ENCODE assay signal across 20 cellular contexts in the genomic region with DNA sequence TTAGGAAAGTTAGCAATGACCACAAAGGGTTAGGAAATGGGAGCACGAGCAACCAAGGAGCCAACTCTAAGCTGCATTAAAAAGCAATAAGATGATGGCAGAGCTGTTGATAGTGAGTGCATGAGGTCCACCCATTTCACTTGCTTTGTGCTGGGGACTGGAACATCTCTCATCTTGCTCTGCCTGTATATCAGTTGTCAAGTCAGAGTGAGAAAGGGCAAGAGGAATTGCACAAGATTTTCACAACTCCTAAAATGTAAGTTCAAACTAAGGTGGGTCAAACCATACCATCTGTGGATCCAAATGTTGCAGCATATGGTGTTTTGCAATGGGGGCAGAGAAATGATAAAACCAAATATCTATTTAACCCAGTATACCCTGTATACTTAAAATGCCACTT. TPM values are rescaled to one million over a fixed set of nuclear protein-coding genes. Genes with fewer than 3 reads are reported as not detected.
DNase-seq lines count a peak whose midpoint lies in the region; ATAC-seq and TF ChIP-seq lines count a peak whose summit lies in the region.
"Had no signal": no experiment of that assay in that cellular context is flagged by ENCODE, and none has a peak within 500 bp of the region (broad histone marks: within the 10 kb centered on the region; RNA-seq: fewer than 3 reads in every experiment).

No MANE protein-coding gene starts in this region.

- no peaks in the 10 kb centered on the region for H3K9me3 Mint-ChIP-seq in T-helper 1 cell treated with Interleukin-12 subunit alpha and Interleukin-12 subunit beta and Interleukin-4 antibody, amounts not matched to agents 30 μg/mL and 1 μg/mL, for 36 hours
- H3K9me3 Mint-ChIP-seq in T-helper 2 cell treated with Interferon-gamma antibody and Interleukin-4, amounts not matched to agents 5 μg/mL and 100 μg/mL, for 36 hours: peaks cover 8% of the 10 kb centered on the region

- peak overlapping the region; percentile 7 for H3K4me3 Mint-ChIP-seq in T-helper 1 cell treated with Interleukin-12 subunit alpha and Interleukin-12 subunit beta and Interleukin-4 antibody, amounts not matched to agents 30 μg/mL and 1 μg/mL, for 36 hours
- peak overlapping the region; percentile 51 for H3K4me3 Mint-ChIP-seq in T-helper 2 cell treated with Interferon-gamma antibody and Interleukin-4, amounts not matched to agents 5 μg/mL and 100 μg/mL, for 36 hours

- no peak overlapping the region for H3K27ac Mint-ChIP-seq in T-helper 1 cell treated with Interleukin-12 subunit alpha and Interleukin-12 subunit beta and Interleukin-4 antibody, amounts not matched to agents 30 μg/mL and 1 μg/mL, for 36 hours
- H3K27ac Mint-ChIP-seq in T-helper 2 cell treated with Interferon-gamma antibody and Interleukin-4, amounts not matched to agents 5 μg/mL and 100 μg/mL, for 36 hours: no peak overlapping the region

- H3K4me1 Mint-ChIP-seq in T-helper 1 cell treated with Interleukin-12 subunit alpha and Interleukin-12 subunit beta and Interleukin-4 antibody, amounts not matched to agents 30 μg/mL and 1 μg/mL, for 36 hours (ENCODE audit: low read depth): peaks cover 46% of the 10 kb centered on the region
- peaks cover 75% of the 10 kb centered on the region for H3K4me1 Mint-ChIP-seq in T-helper 2 cell treated with Interferon-gamma antibody and Interleukin-4, amounts not matched to agents 5 μg/mL and 100 μg/mL, for 36 hours (ENCODE audit: low read depth)

- peaks cover 20% of the 10 kb centered on the region for H3K27me3 Mint-ChIP-seq in T-helper 1 cell treated with Interleukin-12 subunit alpha and Interleukin-12 subunit beta and Interleukin-4 antibody, amounts not matched to agents 30 μg/mL and 1 μg/mL, for 36 hours (ENCODE audit: low read depth)
- peaks cover 7% of the 10 kb centered on the region for H3K27me3 Mint-ChIP-seq in T-helper 2 cell treated with Interferon-gamma antibody and Interleukin-4, amounts not matched to agents 5 μg/mL and 100 μg/mL, for 36 hours (ENCODE audit: low read depth)

- H3K36me3 ChIP-seq in mucosa of descending colon (ENCODE audit: low read depth): no peaks in the 10 kb centered on the region
- H3K36me3 ChIP-seq: BLaER1 treated with 17β-estradiol and CSF1 and Interleukin-3, amounts not matched to agents 10 nM and 100 nM had no signal

- H3K4me3 ChIP-seq in mucosa of descending colon: no peak overlapping the region
- H3K4me3 ChIP-seq: BLaER1 treated with 17β-estradiol and CSF1 and Interleukin-3, amounts not matched to agents 10 nM and 100 nM; K562 had no signal

- H3K4me1 ChIP-seq in mucosa of descending colon (ENCODE audit: low read depth): no peaks in the 10 kb centered on the region

- no peaks in the 10 kb centered on the region for H3K9me3 ChIP-seq in mucosa of descending colon
- H3K9me3 ChIP-seq: Caco-2 had no signal

- DNase-seq in T-helper 1 cell: no peak
- peak; percentile 33 for DNase-seq in MV-4-11 (lab: John Stamatoyannopoulos, UW)
- DNase-seq in T-helper 2 cell treated with Interferon-gamma antibody and Interleukin-4, amounts not matched to agents 5 μg/mL and 100 μg/mL, for 36 hours (ENCODE audit: low spot score): no peak
- no peak for DNase-seq in stimulated activated CD4-positive, alpha-beta T cell treated with anti-CD3 and anti-CD28 coated beads, Interleukin-4, amount 100 ng/mL, for 4 hours
- DNase-seq in mucosa of descending colon: no peak
- no peak for DNase-seq in GM03348 (ENCODE audit: low spot score)
- DNase-seq: Caco-2, EL, NCI-H1048, NCI-H1436, NCI-H2029 treated with DMSO at 0.1 percent for 48 hours, NCI-H446 treated with DMSO at 0.1 percent for 48 hours, SHP77 had no signal

- TF ChIP-seq CTCF in mucosa of descending colon (IDR thresholded peaks at IDR 0.05): no peak

- peaks cover 13% of the 10 kb centered on the region for H3K36me3 Mint-ChIP-seq in T-helper 1 cell treated with Interleukin-12 subunit alpha and Interleukin-12 subunit beta and Interleukin-4 antibody, amounts not matched to agents 30 μg/mL and 1 μg/mL, for 36 hours (ENCODE audit: low read depth)
- H3K36me3 Mint-ChIP-seq in T-helper 2 cell treated with Interferon-gamma antibody and Interleukin-4, amounts not matched to agents 5 μg/mL and 100 μg/mL, for 36 hours (ENCODE audit: low read depth): peaks cover 5% of the 10 kb centered on the region

- intact Hi-C loops in mucosa of descending colon (cut with DNase I, micrococcal nuclease): no loop called here

- ATAC-seq in mucosa of descending colon: no peak
- ATAC-seq: K562, SK-N-SH treated with all-trans-retinoic acid at 6 μM for 48 hours had no signal

RNA-seq across cellular contexts. Expression of gene ESM1, which starts 2.8 kb away (rescaled TPM):
- not detected for total RNA-seq in mucosa of descending colon
- total RNA-seq: A673, Caco-2, H1, K562 had no signal

RNA-seq across cellular contexts. Expression of gene GZMK, which starts 35.8 kb away (rescaled TPM):
- total RNA-seq in mucosa of descending colon: 1 to 10 TPM in 1 of 3 donors, under 1 TPM in 2; 0.43 to 1.2 (median 0.73) TPM
- total RNA-seq: A673, Caco-2, H1, K562, RPMI7951 had no signal
